In the genomic region with DNA sequence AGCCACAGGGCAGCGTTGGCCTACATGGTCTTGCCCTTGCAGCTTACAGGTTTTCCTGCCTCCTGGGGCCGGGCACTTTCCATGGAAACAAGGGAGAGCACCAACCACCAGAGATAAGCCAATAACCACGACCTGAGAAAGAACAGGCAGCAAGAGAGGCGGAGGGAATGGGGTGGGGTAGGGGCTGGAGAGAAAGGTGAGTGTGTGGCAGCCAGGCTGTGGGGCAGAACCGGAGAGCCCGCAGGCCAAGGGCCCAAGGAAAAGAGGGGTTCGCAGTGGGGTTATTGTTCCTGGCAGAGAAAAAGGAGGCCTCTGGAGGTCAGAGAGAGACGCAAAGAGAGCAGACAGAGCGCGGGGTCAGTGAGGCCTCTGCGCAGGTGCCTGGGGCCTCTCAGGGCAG, we compare ENCODE assay signal across 18 cellular contexts. TPM values are rescaled to one million over a fixed set of nuclear protein-coding genes. Genes with fewer than 3 reads are reported as not detected.
DNase-seq lines count a peak whose midpoint lies in the region; ATAC-seq and TF ChIP-seq lines count a peak whose summit lies in the region.
"Had no signal": no experiment of that assay in that cellular context is flagged by ENCODE, and none has a peak within 500 bp of the region (broad histone marks: within the 10 kb centered on the region; RNA-seq: fewer than 3 reads in every experiment).

No MANE protein-coding gene starts in this region.

- H3K4me3 ChIP-seq in BLaER1: no peak overlapping the region
- no peak overlapping the region for H3K4me3 ChIP-seq in GM23338
- no peak overlapping the region for H3K4me3 ChIP-seq in neural progenitor cell
- H3K4me3 ChIP-seq: HAP-1 had no signal

- H3K36me3 ChIP-seq in BLaER1 (no peaks in the 10 kb centered on the region), GM23338 (ENCODE audit: insufficient read depth) (no peaks in the 10 kb centered on the region), neural progenitor cell (no peaks in the 10 kb centered on the region)
- H3K36me3 ChIP-seq: BE2C, HAP-1 had no signal

- H3K4me1 ChIP-seq in BLaER1 (no peaks in the 10 kb centered on the region; the same call in 1 of the 2 replicates), GM23338 (ENCODE audit: insufficient read depth) (no peaks in the 10 kb centered on the region), neural progenitor cell (no peaks in the 10 kb centered on the region)
- H3K4me1 ChIP-seq: BE2C, HAP-1 had no signal

- H3K27me3 ChIP-seq in BLaER1: no peaks in the 10 kb centered on the region
- no peaks in the 10 kb centered on the region for H3K27me3 ChIP-seq in GM23338 (ENCODE audit: insufficient read depth)
- no peaks in the 10 kb centered on the region for H3K27me3 ChIP-seq in neural progenitor cell
- H3K27me3 ChIP-seq: BE2C had no signal

- H3K9me3 ChIP-seq in BLaER1 (no peaks in the 10 kb centered on the region), neural progenitor cell (ENCODE audit: low read depth) (no peaks in the 10 kb centered on the region)
- H3K9me3 ChIP-seq: BE2C, HAP-1 had no signal

- DNase-seq in GM23338 (ENCODE audit: low spot score): no peak
- peak; percentile 39 for DNase-seq in ecto neural progenitor cell (ENCODE audit: low spot score)
- DNase-seq in neural progenitor cell (ENCODE audit: low spot score): no peak
- no peak for DNase-seq in activated CD8-positive, alpha-beta memory T cell treated with anti-CD3 and anti-CD28 coated beads, Interleukin-2, amount 50 U/mL, for 48 hours
- no peak for DNase-seq in chondrocyte (ENCODE audit: low spot score)
- DNase-seq in NCI-H446 treated with DMSO at 0.1 percent for 48 hours (lab: John Stamatoyannopoulos, UW): no peak
- DNase-seq: ACHN; BE2C; CD4-positive, alpha-beta T cell; DMS153; DMS79; GDM1; GOT3 had no signal

- no peak overlapping the region for H3K27ac ChIP-seq in BLaER1
- H3K27ac ChIP-seq in GM23338 (ENCODE audit: low read depth): no peak overlapping the region
- H3K27ac ChIP-seq in neural progenitor cell: no peak overlapping the region
- H3K27ac ChIP-seq: C4-2B had no signal

- H3K4me2 ChIP-seq in BLaER1 (no peak overlapping the region), GM23338 (no peak overlapping the region), neural progenitor cell (no peak overlapping the region)

- H4K20me1 ChIP-seq in BLaER1: no peaks in the 10 kb centered on the region
- no peaks in the 10 kb centered on the region for H4K20me1 ChIP-seq in GM23338 (replicated peaks; ENCODE audit: insufficient read depth)
- no peaks in the 10 kb centered on the region for H4K20me1 ChIP-seq in neural progenitor cell (ENCODE audit: low read depth)

- H3K27me3 Mint-ChIP-seq in GM23338 (ENCODE audit: insufficient read depth, low read depth, poor library complexity) (peaks cover 4% of the 10 kb centered on the region), neural progenitor cell (ENCODE audit: insufficient read depth, low read depth) (peaks cover 2% of the 10 kb centered on the region), chondrocyte (ENCODE audit: low read depth) (no peaks in the 10 kb centered on the region)
- H3K27me3 Mint-ChIP-seq: CD4-positive, alpha-beta T cell had no signal

- H3K9ac ChIP-seq in BLaER1 (0 out of 2 replicates have a peak overlapping the region, but pooled peaks have one; percentile 4), neural progenitor cell (no peak overlapping the region)

- H3K4me1 Mint-ChIP-seq in GM23338: peaks cover 4% of the 10 kb centered on the region; the same call in 2 of the 3 replicates
- H3K4me1 Mint-ChIP-seq in neural progenitor cell: peaks cover 8% of the 10 kb centered on the region
- peaks cover 2% of the 10 kb centered on the region for H3K4me1 Mint-ChIP-seq in chondrocyte (ENCODE audit: low read depth)

- H3K9me2 ChIP-seq in GM23338 (ENCODE audit: insufficient read depth): no peaks in the 10 kb centered on the region

- H3K9me3 Mint-ChIP-seq in GM23338 (no peaks in the 10 kb centered on the region), neural progenitor cell (no peaks in the 10 kb centered on the region), chondrocyte (ENCODE audit: low read depth) (no peaks in the 10 kb centered on the region)
- H3K9me3 Mint-ChIP-seq: CD4-positive, alpha-beta T cell had no signal

- no peaks in the 10 kb centered on the region for H3K79me2 ChIP-seq in GM23338 (replicated peaks; ENCODE audit: insufficient read depth)
- no peaks in the 10 kb centered on the region for H3K79me2 ChIP-seq in neural progenitor cell (ENCODE audit: low read depth)

- no peak for TF ChIP-seq CTCF in GM23338 (conservative IDR thresholded peaks at IDR 0.05; ENCODE audit: low read depth in 2 of 2)
- TF ChIP-seq CTCF in neural progenitor cell (IDR thresholded peaks at IDR 0.05): no peak
- no peak for TF ChIP-seq CTCF in chondrocyte (IDR thresholded peaks at IDR 0.05)

- H3F3A ChIP-seq in GM23338 (replicated peaks; ENCODE audit: low read depth) (no peaks in the 10 kb centered on the region), neural progenitor cell (ENCODE audit: low read depth) (no peaks in the 10 kb centered on the region)

- H3K36me3 Mint-ChIP-seq in GM23338 (ENCODE audit: low read depth) (no peaks in the 10 kb centered on the region), neural progenitor cell (no peaks in the 10 kb centered on the region), chondrocyte (ENCODE audit: low read depth) (no peaks in the 10 kb centered on the region)

- no peak overlapping the region for H3K4me3 Mint-ChIP-seq in GM23338
- no peak overlapping the region for H3K4me3 Mint-ChIP-seq in neural progenitor cell
- no peak overlapping the region for H3K4me3 Mint-ChIP-seq in chondrocyte (ENCODE audit: unreplicated experiment)
- H3K4me3 Mint-ChIP-seq: CD4-positive, alpha-beta T cell had no signal

- H2AFZ ChIP-seq in GM23338 (peak overlapping the region; percentile 52; the same call in 1 of the 2 replicates), neural progenitor cell (replicated peaks) (peak overlapping the region; percentile 60)

- peak; percentile 32 for ATAC-seq in GM23338

- no peak overlapping the region for H3K27ac Mint-ChIP-seq in GM23338
- peak overlapping the region; percentile 87 for H3K27ac Mint-ChIP-seq in neural progenitor cell
- H3K27ac Mint-ChIP-seq in chondrocyte (ENCODE audit: unreplicated experiment): no peak overlapping the region
- H3K27ac Mint-ChIP-seq: CD4-positive, alpha-beta T cell had no signal

TF ChIP-seq in GM23338, 12 proteins besides CTCF, POLR2A, EP300 and RAD21:
- no peak for TF ChIP-seq ZNF114 (CRISPR knock-in tag; IDR thresholded peaks at IDR 0.05)

RNA-seq across cellular contexts. Expression of a gene that starts 33.2 kb away (rescaled TPM):
- not detected in 2 replicates for total RNA-seq in GM23338 (2014; rRNA removed; shearing (Covaris generic))
- not detected in 2 replicates for polyA plus RNA-seq in GM23338 (2016; fragmentation: Nextera tagmentation; extraction: Ambion mirVana)
- total RNA-seq in neural progenitor cell (ENCODE audit: low replicate concordance): not detected in 2 replicates
- total RNA-seq in chondrocyte: not detected in 3 replicates
- total RNA-seq: CD4-positive, alpha-beta T cell; Daoy; HT-29 had no signal

RNA-seq across cellular contexts. Expression of a gene that starts 46.6 kb away (rescaled TPM):
- total RNA-seq in GM23338 (2014; rRNA removed; shearing (Covaris generic)): 0.07 and 0.16 TPM in 2 replicates
- 0.09 and 0.44 TPM in 2 replicates for polyA plus RNA-seq in GM23338 (2016; fragmentation: Nextera tagmentation; extraction: Ambion mirVana)
- total RNA-seq in neural progenitor cell (ENCODE audit: low replicate concordance): 0.34 TPM in 1 of 2 replicates, not detected in the other
- 0.22 to 0.28 TPM in 2 of 3 replicates, not detected in the other for total RNA-seq in chondrocyte
- total RNA-seq: CD4-positive, alpha-beta T cell; Daoy; HT-29 had no signal
